19 cellular contexts compared by ENCODE assay signal in genomic region chr2:26376799-26377198, GRCh38. TPM values are rescaled to one million over a fixed set of nuclear protein-coding genes. Genes with fewer than 3 reads are reported as not detected.
"Had no signal": no experiment of that assay in that cellular context is flagged by ENCODE, and none has a peak within 500 bp of the region (broad histone marks: within the 10 kb centered on the region; RNA-seq: fewer than 3 reads in every experiment).

No MANE protein-coding gene starts in this region.

- H3K27ac Mint-ChIP-seq: activated naive CD4-positive, alpha-beta T cell treated with anti-CD3 and anti-CD28 coated beads, Interleukin-2, amount 50 U/mL, for 72 hours; endodermal cell; natural killer cell; stimulated activated effector memory CD8-positive, alpha-beta T cell treated with anti-CD3 and anti-CD28 coated beads, Interleukin-12 subunit alpha, Interleukin-12 subunit beta, amount 100 ng/mL, for 72 hours had no signal

- H3K9me3 Mint-ChIP-seq: activated naive CD4-positive, alpha-beta T cell treated with anti-CD3 and anti-CD28 coated beads, Interleukin-2, amount 50 U/mL, for 72 hours; natural killer cell; stimulated activated effector memory CD8-positive, alpha-beta T cell treated with anti-CD3 and anti-CD28 coated beads, Interleukin-12 subunit alpha, Interleukin-12 subunit beta, amount 100 ng/mL, for 72 hours had no signal

- ATAC-seq: left colon; lower lobe of right lung; natural killer cell; stimulated activated effector memory CD8-positive, alpha-beta T cell treated with anti-CD3 and anti-CD28 coated beads, Interleukin-12 subunit alpha, Interleukin-12 subunit beta, amount 100 ng/mL, for 72 hours had no signal

- H3K4me3 Mint-ChIP-seq: endodermal cell; natural killer cell; stimulated activated effector memory CD8-positive, alpha-beta T cell treated with anti-CD3 and anti-CD28 coated beads, Interleukin-12 subunit alpha, Interleukin-12 subunit beta, amount 100 ng/mL, for 72 hours had no signal

- DNase-seq: activated effector memory CD4-positive, alpha-beta T cell treated with anti-CD3 and anti-CD28 coated beads, Interleukin-2, amount 50 U/mL, for 16 hours; activated T-cell treated with anti-CD3 and anti-CD28 coated beads, Interleukin-2, amount 50 U/mL, for 1 hour; amygdala; dorsolateral prefrontal cortex; endodermal cell; foreskin fibroblast; islet precursor cell; left colon; lower lobe of right lung; natural killer cell; sigmoid colon; stimulated activated CD4-positive, alpha-beta T cell treated with anti-CD3 and anti-CD28 coated beads, Interleukin-4, amount 100 ng/mL, for 24 hours; testis; upper lobe of left lung had no signal

RNA-seq across cellular contexts. Expression of gene DRC1, which starts 24.9 kb away (rescaled TPM):
- total RNA-seq: activated naive CD4-positive, alpha-beta T cell treated with anti-CD3 and anti-CD28 coated beads, Interleukin-2, amount 50 U/mL, for 72 hours; hepatocyte; left colon; mesenteric fat pad; natural killer cell; T-helper 2 cell treated with Interferon-gamma antibody and Interleukin-4, amounts not matched to agents 100 ng/mL and 5 ng/mL, for 36 hours had no signal
